ENCODE assay signal across 26 cellular contexts in genomic region chr1:113830039-113830438, GRCh38. TPM values are rescaled to one million over a fixed set of nuclear protein-coding genes. Genes with fewer than 3 reads are reported as not detected.
A peak's percentile ranks its signal among the peaks of the same experiment; 100 is the strongest.
DNase-seq lines count a peak whose midpoint lies in the region; ATAC-seq and TF ChIP-seq lines count a peak whose summit lies in the region.
"Had no signal": no experiment of that assay in that cellular context is flagged by ENCODE, and none has a peak within 500 bp of the region (broad histone marks: within the 10 kb centered on the region; RNA-seq: fewer than 3 reads in every experiment).

No MANE protein-coding gene starts in this region.

- H3K4me1 ChIP-seq in HCT116 (ENCODE audit: control insufficient read depth in 1 of 2, insufficient read depth in 2 of 2, low read length in 2 of 2) (no peaks in the 10 kb centered on the region), SK-N-SH (ENCODE audit: control insufficient read depth in 1 of 2, insufficient read depth in 2 of 2, low read depth in 1 of 2, low read length in 1 of 2) (peaks cover 0 to 18% of the 10 kb centered on the region in 2 experiments; a peak in 1 of 4 replicates), esophagus squamous epithelium (no peaks in the 10 kb centered on the region)
- H3K4me1 ChIP-seq in effector memory CD4-positive, alpha-beta T cell (ENCODE audit: control insufficient read depth, insufficient read depth, low read length, poor library complexity, severe bottlenecking), result no peaks in the 10 kb centered on the region
- H3K4me1 ChIP-seq: breast epithelium, left ventricle myocardium inferior, psoas muscle, testis had no signal

- H3K79me2 ChIP-seq in HCT116 (ENCODE audit: insufficient read depth, low read length) (no peaks in the 10 kb centered on the region), SK-N-SH (ENCODE audit: insufficient read depth) (no peaks in the 10 kb centered on the region)

- no peak for ATAC-seq in HCT116
- ATAC-seq: effector memory CD8-positive, alpha-beta T cell; psoas muscle; stimulated activated naive CD8-positive, alpha-beta T cell treated with anti-CD3 and anti-CD28 coated beads, Interleukin-15, Interleukin-2, amounts not matched to agents 100 U/mL and 50 U/mL, for 24 hours had no signal

- no peak for TF ChIP-seq CTCF in HCT116 (IDR thresholded peaks at IDR 0.05 in 2 of 3, conservative IDR thresholded peaks at IDR 0.05 in 1 of 3; ENCODE audit: borderline replicate concordance in 1 of 3, insufficient read depth in 1 of 3, low read depth in 2 of 3, low read length in 2 of 3)
- no peak for TF ChIP-seq CTCF in SK-N-SH (IDR thresholded peaks at IDR 0.05)
- TF ChIP-seq CTCF in esophagus squamous epithelium (IDR thresholded peaks at IDR 0.05), result no peak

- H3K9me3 ChIP-seq in HCT116 (ENCODE audit: control insufficient read depth in 1 of 2, insufficient read depth in 1 of 2, low read depth in 1 of 2, low read length in 2 of 2), result no peaks in the 10 kb centered on the region
- no peaks in the 10 kb centered on the region for H3K9me3 ChIP-seq in SK-N-SH
- H3K9me3 ChIP-seq in effector memory CD4-positive, alpha-beta T cell (ENCODE audit: control insufficient read depth, low read length), result no peaks in the 10 kb centered on the region
- H3K9me3 ChIP-seq in esophagus squamous epithelium, result no peaks in the 10 kb centered on the region
- H3K9me3 ChIP-seq: breast epithelium, left ventricle myocardium inferior, neutrophil, psoas muscle, testis had no signal

- DNase-seq in HCT116 (ENCODE audit: low read depth, low spot score) (no peak), SK-N-SH (no peak), dedifferentiated amniotic fluid mesenchymal stem cell (ENCODE audit: extremely low spot score) (peak; percentile 18), skeletal muscle cell (ENCODE audit: low read depth) (peak; percentile 12), MV-4-11 (lab: John Stamatoyannopoulos, UW) (no peak), esophagus squamous epithelium (lab: John Stamatoyannopoulos, UW) (no peak)
- no peak for DNase-seq in effector memory CD4-positive, alpha-beta T cell
- DNase-seq: activated CD4-positive, alpha-beta T cell treated with anti-CD3 and anti-CD28 coated beads, Interleukin-2, amount 10 ng/mL, durations not matched to agents 24 days and 14 days; activated T-cell treated with anti-CD3 and anti-CD28 coated beads, Interleukin-2, amount 50 U/mL, for 48 hours; Calu3; effector memory CD8-positive, alpha-beta T cell; GOT3; islet precursor cell; KBM-7; left ventricle myocardium inferior; MM.1S; NCI-H146; psoas muscle; stimulated activated naive CD8-positive, alpha-beta T cell treated with anti-CD3 and anti-CD28 coated beads, Interleukin-15, Interleukin-2, amounts not matched to agents 100 U/mL and 50 U/mL, for 24 hours; testis; WERI-Rb-1 had no signal

- no peak overlapping the region for H3K4me2 ChIP-seq in HCT116 (ENCODE audit: low read length)
- H3K4me2 ChIP-seq in SK-N-SH, result no peak overlapping the region

- TF ChIP-seq POLR2A in HCT116 (IDR thresholded peaks at IDR 0.05; ENCODE audit: borderline replicate concordance, extremely low read depth, insufficient read depth, insufficient read length) (no peak), esophagus squamous epithelium (IDR thresholded peaks at IDR 0.05) (no peak)

- POLR2A ChIA-PET in HCT116 (lab: Charles Lee), result no interaction called here
- POLR2A ChIA-PET in SK-N-SH (lab: Yijun Ruan, JAX), result no interaction called here

- RAD21 ChIA-PET in HCT116 (lab: Charles Lee; ENCODE audit: low non-redundant PET in 1 of 2, low total read pairs in 2 of 2, uncharacterized antibody in 2 of 2, unreplicated experiment in 2 of 2), result no interaction called here

- H3K27me3 ChIP-seq in HCT116 (ENCODE audit: insufficient read depth, low read length) (no peaks in the 10 kb centered on the region), SK-N-SH (ENCODE audit: insufficient read depth) (no peaks in the 10 kb centered on the region), esophagus squamous epithelium (no peaks in the 10 kb centered on the region)
- no peaks in the 10 kb centered on the region for H3K27me3 ChIP-seq in effector memory CD4-positive, alpha-beta T cell (replicated peaks; ENCODE audit: control insufficient read depth, insufficient read depth, low read length, poor library complexity, severe bottlenecking)
- H3K27me3 ChIP-seq: breast epithelium, neutrophil, testis had no signal

- H4K20me1 ChIP-seq in HCT116 (ENCODE audit: insufficient read depth), result no peaks in the 10 kb centered on the region
- H4K20me1 ChIP-seq in SK-N-SH (ENCODE audit: insufficient read depth), result no peaks in the 10 kb centered on the region

- CTCF ChIA-PET in HCT116 (lab: Charles Lee), result no interaction called here
- CTCF ChIA-PET in SK-N-SH (lab: Yijun Ruan, JAX), result no interaction called here

- no TSS peak for BruUV-seq in HCT116 (replicated peaks; lab: Mats Ljungman, UMichigan)

- no peak for TF ChIP-seq RAD21 in HCT116 (IDR thresholded peaks at IDR 0.05; ENCODE audit: low read depth)
- TF ChIP-seq RAD21 in SK-N-SH (IDR thresholded peaks at IDR 0.05; ENCODE audit: low read length), result no peak

- no peak overlapping the region for H3K4me3 ChIP-seq in HCT116 (replicated peaks in 1 of 2; ENCODE audit: low read depth in 1 of 2, low read length in 2 of 2)
- H3K4me3 ChIP-seq in SK-N-SH (ENCODE audit: low read depth in 2 of 2, low read length in 1 of 2), result no peak overlapping the region
- no peak overlapping the region for H3K4me3 ChIP-seq in skeletal muscle cell (ENCODE audit: low read depth, low read length)
- H3K4me3 ChIP-seq in effector memory CD4-positive, alpha-beta T cell (ENCODE audit: insufficient read depth, low read depth, low read length, poor library complexity, severe bottlenecking), result no peak overlapping the region
- no peak overlapping the region for H3K4me3 ChIP-seq in esophagus squamous epithelium
- H3K4me3 ChIP-seq: breast epithelium, left ventricle myocardium inferior, psoas muscle, testis had no signal

- intact Hi-C loops in HCT116 (cut with micrococcal nuclease) (loop anchor here (10.0 kb wide), 3 partner anchors 135 to 1125 kb away; no protein-coding TSS in a partner anchor), esophagus squamous epithelium (cut with DNase I) (no loop called here)

- TF ChIP-seq EP300 in SK-N-SH (IDR thresholded peaks at IDR 0.05; ENCODE audit: borderline replicate concordance in 1 of 2, low read depth in 1 of 2, low read length in 1 of 2), result peak in 1 of 2 experiments; percentile 19; a peak in 1 of 4 replicates

- WGBS in SK-N-SH (ENCODE audit: low lambda C conversion rate), result 23% methylated on average over 3 of the region's 3 CpGs
- 57 to 71% methylated on average over 3 of the region's 3 CpGs for WGBS in esophagus squamous epithelium, 2 donors

- H3K9ac ChIP-seq in HCT116 (ENCODE audit: low read length) (no peak overlapping the region), SK-N-SH (no peak overlapping the region; the same call in 1 of the 2 replicates)

- no peaks in the 10 kb centered on the region for H3K36me3 ChIP-seq in HCT116 (ENCODE audit: control insufficient read depth in 1 of 2, insufficient read depth in 2 of 2, low read length in 2 of 2)
- no peaks in the 10 kb centered on the region for H3K36me3 ChIP-seq in SK-N-SH (replicated peaks in 1 of 2; ENCODE audit: control insufficient read depth in 1 of 2, insufficient read depth in 2 of 2, low read length in 1 of 2)
- H3K36me3 ChIP-seq in effector memory CD4-positive, alpha-beta T cell (ENCODE audit: control insufficient read depth, insufficient read depth, low read length), result peaks cover 22% of the 10 kb centered on the region
- H3K36me3 ChIP-seq in esophagus squamous epithelium, result no peaks in the 10 kb centered on the region
- H3K36me3 ChIP-seq: breast epithelium, left ventricle myocardium inferior, WERI-Rb-1 had no signal

- peaks cover 15% of the 10 kb centered on the region for H3F3A ChIP-seq in SK-N-SH (replicated peaks; ENCODE audit: insufficient read depth)

- H3K9me2 ChIP-seq in HCT116 (ENCODE audit: insufficient read depth) (0 out of 2 replicates have a peak, but pooled peaks cover 2% of the 10 kb centered on the region), SK-N-SH (no peaks in the 10 kb centered on the region)

- H3K27ac ChIP-seq in HCT116 (ENCODE audit: low read depth, low read length) (no peak overlapping the region), SK-N-SH (ENCODE audit: low read depth in 2 of 2, low read length in 1 of 2) (peak overlapping the region in 1 of 2 experiments; percentile 66; a peak in 2 of 4 replicates), esophagus squamous epithelium (no peak overlapping the region)
- no peak overlapping the region for H3K27ac ChIP-seq in effector memory CD4-positive, alpha-beta T cell (ENCODE audit: insufficient read depth, low read length, poor library complexity, severe bottlenecking)
- H3K27ac ChIP-seq: breast epithelium, left ventricle myocardium inferior, neutrophil, psoas muscle, testis, WERI-Rb-1 had no signal

- H2AFZ ChIP-seq in HCT116 (ENCODE audit: low read depth, low read length, poor library complexity, severe bottlenecking) (peak overlapping the region; percentile 18), SK-N-SH (ENCODE audit: low read depth) (peak overlapping the region; percentile 65)

TF ChIP-seq in HCT116, 20 proteins besides CTCF, POLR2A, EP300 and RAD21 (continues in another document):
- TF ChIP-seq YY1 (IDR thresholded peaks at IDR 0.05; ENCODE audit: extremely low read depth, insufficient replicate concordance, low read depth, low read length), result no peak

TF ChIP-seq in SK-N-SH, 30 proteins besides CTCF, POLR2A, EP300 and RAD21 (continues in another document):
- TF ChIP-seq TCF12 (IDR thresholded peaks at IDR 0.05) (0 out of 2 replicates have a peak, but pooled peaks have one; percentile 26), FOSL2 (IDR thresholded peaks at IDR 0.05; ENCODE audit: borderline replicate concordance, low read depth) (peak; percentile 54; the same call in 1 of the 2 replicates), SMC3 (IDR thresholded peaks at IDR 0.05; ENCODE audit: low read depth, low read length) (no peak), JUND (IDR thresholded peaks at IDR 0.05) (peak; percentile 59)

RNA-seq across cellular contexts. Expression of gene RSBN1, which starts 17.8 kb away (rescaled TPM):
- 16.6 TPM for total RNA-seq in HCT116 (2021; ENCODE audit: unreplicated experiment)
- polyA plus RNA-seq in HCT116 (2012), result 11.9 and 12.2 TPM in 2 replicates
- 3.9 and 4.0 TPM in 2 replicates for polyA plus RNA-seq in SK-N-SH (2012; rRNA removed)
- 5.1 and 5.2 TPM in 2 replicates for polyA plus RNA-seq in SK-N-SH (2012; cell fraction: cytosol; rRNA removed)
- polyA plus RNA-seq in SK-N-SH (2012; cell fraction: nucleus; rRNA removed), result 4.1 and 8.3 TPM in 2 replicates
- 10 to 100 TPM in 3 of 4 donors, 1 to 10 TPM in 1; 8.0 to 18.7 (median 10.6) TPM for total RNA-seq in esophagus squamous epithelium

RNA-seq across cellular contexts. Expression of gene PTPN22, which starts 41.5 kb away (rescaled TPM):
- total RNA-seq in HCT116 (2021; ENCODE audit: unreplicated experiment) (0.17 TPM), esophagus squamous epithelium (1 to 10 TPM; 1.1 to 5.7 (median 1.9) TPM)
- 0.08 TPM in 1 of 2 replicates, not detected in the other for polyA plus RNA-seq in HCT116 (2012)
- 0.12 and 0.16 TPM in 2 replicates for polyA plus RNA-seq in SK-N-SH (2012; rRNA removed)
- polyA plus RNA-seq in SK-N-SH (2012; cell fraction: cytosol; rRNA removed), result 0.18 and 0.30 TPM in 2 replicates
- polyA plus RNA-seq in SK-N-SH (2012; cell fraction: nucleus; rRNA removed), result 0.13 and 0.36 TPM in 2 replicates
- total RNA-seq: HT-29, NCI-H460 had no signal

RNA-seq across cellular contexts. Expression of gene BCL2L15, which starts 57.3 kb away (rescaled TPM):
- total RNA-seq in HCT116 (2021; ENCODE audit: unreplicated experiment) (0.54 TPM), esophagus squamous epithelium (1 to 10 TPM in 3 of 4 donors, under 1 TPM in 1; 0.76 to 6.8 (median 3.4) TPM)
- polyA plus RNA-seq in HCT116 (2012), result 0.26 and 1.5 TPM in 2 replicates
- polyA plus RNA-seq in SK-N-SH (2012; rRNA removed), result 0.02 and 0.05 TPM in 2 replicates
- under 0.01 and 0.01 TPM in 2 replicates for polyA plus RNA-seq in SK-N-SH (2012; cell fraction: cytosol; rRNA removed)
- polyA plus RNA-seq in SK-N-SH (2012; cell fraction: nucleus; rRNA removed), result 0.42 and 0.66 TPM in 2 replicates
- total RNA-seq: left ventricle myocardium inferior had no signal
- polyA plus RNA-seq: CD14-positive monocyte had no signal

Comparison
In these comparisons a context has a peak if more than half of its experiments do, and no peak if none do; other contexts are left out.
1. DNase-seq: peak in dedifferentiated amniotic fluid mesenchymal stem cell (single experiment) and skeletal muscle cell (single experiment); none in HCT116 (single experiment), SK-N-SH (single experiment), MV-4-11 (single experiment), effector memory CD4-positive, alpha-beta T cell (0 of 3) and esophagus squamous epithelium (single experiment).
2. Of the 11 proteins assayed by ChIP-seq in both SK-N-SH and HCT116: peak only in SK-N-SH: JUND; only in HCT116: none; in both: none; in neither: 10.